Comparison of ENCODE assay signal across 1 cellular context in genomic region chr14:99682809-99683618, GRCh38.
A peak's percentile ranks its signal among the peaks of the same experiment; 100 is the strongest.
TF ChIP-seq lines count a peak whose summit lies in the region.

No MANE protein-coding gene starts in this region.

TF ChIP-seq in HepG2, 621 proteins besides CTCF, POLR2A, EP300 and RAD21 (continued from another document and continues in another):
- TF ChIP-seq ZNF318 (CRISPR knock-in tag; IDR thresholded peaks at IDR 0.05) (no peak), HNRNPL (IDR thresholded peaks at IDR 0.05; ENCODE audit: low read depth, low read length) (0 out of 2 replicates have a peak, but pooled peaks have one; percentile 39), ZNF446 (CRISPR knock-in tag; IDR thresholded peaks at IDR 0.05) (no peak), NFRKB (IDR thresholded peaks at IDR 0.05) (no peak), SAFB2 (CRISPR knock-in tag; IDR thresholded peaks at IDR 0.05; ENCODE audit: borderline replicate concordance, low read depth) (no peak), ZNF619 (CRISPR knock-in tag; IDR thresholded peaks at IDR 0.05) (no peak), KAT2B (IDR thresholded peaks at IDR 0.05; ENCODE audit: borderline replicate concordance, low read depth, low read length) (no peak), GLI4 (CRISPR knock-in tag; IDR thresholded peaks at IDR 0.05; ENCODE audit: borderline replicate concordance) (no peak), ZNF720 (CRISPR knock-in tag; IDR thresholded peaks at IDR 0.05) (no peak), STAG1 (CRISPR knock-in tag; IDR thresholded peaks at IDR 0.05) (peak; percentile 78), THYN1 (CRISPR knock-in tag; IDR thresholded peaks at IDR 0.05; ENCODE audit: borderline replicate concordance, low read depth) (no peak), MZF1 (CRISPR knock-in tag; IDR thresholded peaks at IDR 0.05; ENCODE audit: borderline replicate concordance) (no peak), TMF1 (CRISPR knock-in tag; IDR thresholded peaks at IDR 0.05; ENCODE audit: low read depth) (0 out of 2 replicates have a peak, but pooled peaks have one; percentile 17), HNRNPLL (IDR thresholded peaks at IDR 0.05; ENCODE audit: low read depth, low read length, poor library complexity, severe bottlenecking) (peak; percentile 30), ZFP37 (CRISPR knock-in tag; IDR thresholded peaks at IDR 0.05; ENCODE audit: borderline replicate concordance) (no peak), FOXM1 (CRISPR knock-in tag; IDR thresholded peaks at IDR 0.05) (no peak), ZNF746 (CRISPR knock-in tag; IDR thresholded peaks at IDR 0.05) (no peak), ZNF747 (CRISPR knock-in tag; IDR thresholded peaks at IDR 0.05; ENCODE audit: borderline replicate concordance) (no peak), SNAPC5 (CRISPR knock-in tag; IDR thresholded peaks at IDR 0.05; ENCODE audit: borderline replicate concordance) (no peak), MATR3 (CRISPR knock-in tag; IDR thresholded peaks at IDR 0.05) (no peak), ZNF260 (CRISPR knock-in tag; IDR thresholded peaks at IDR 0.05; ENCODE audit: borderline replicate concordance, low read depth) (no peak), ZNF768 (CRISPR knock-in tag; IDR thresholded peaks at IDR 0.05) (peak; percentile 35; the same call in 1 of the 2 replicates), ZNF33A (CRISPR knock-in tag; IDR thresholded peaks at IDR 0.05; ENCODE audit: borderline replicate concordance) (no peak), RBAK (CRISPR knock-in tag; IDR thresholded peaks at IDR 0.05) (no peak), NR3C1 (CRISPR knock-in tag; IDR thresholded peaks at IDR 0.05) (no peak), ZNF20 (CRISPR knock-in tag; IDR thresholded peaks at IDR 0.05) (no peak), POLR2AphosphoS2 (IDR thresholded peaks at IDR 0.05; ENCODE audit: low read depth, low read length) (no peak), U2AF2 (IDR thresholded peaks at IDR 0.05; ENCODE audit: low read depth, low read length) (no peak), NFIB (CRISPR knock-in tag; IDR thresholded peaks at IDR 0.05; ENCODE audit: borderline replicate concordance) (no peak), JUNB (CRISPR knock-in tag; IDR thresholded peaks at IDR 0.05; ENCODE audit: borderline replicate concordance) (no peak), ZNF337 (CRISPR knock-in tag; IDR thresholded peaks at IDR 0.05; ENCODE audit: borderline replicate concordance, low read depth) (no peak), KDM5B (CRISPR knock-in tag; IDR thresholded peaks at IDR 0.05; ENCODE audit: borderline replicate concordance) (no peak; the same call in 1 of the 2 replicates), CHCHD3 (CRISPR knock-in tag; IDR thresholded peaks at IDR 0.05) (0 out of 2 replicates have a peak, but pooled peaks have one; percentile 38), ZMAT3 (CRISPR knock-in tag; conservative IDR thresholded peaks at IDR 0.05) (peak; percentile 59; the same call in 1 of the 2 replicates), IRF2 (CRISPR knock-in tag; IDR thresholded peaks at IDR 0.05) (no peak)
- TF ChIP-seq, protein P1, sequence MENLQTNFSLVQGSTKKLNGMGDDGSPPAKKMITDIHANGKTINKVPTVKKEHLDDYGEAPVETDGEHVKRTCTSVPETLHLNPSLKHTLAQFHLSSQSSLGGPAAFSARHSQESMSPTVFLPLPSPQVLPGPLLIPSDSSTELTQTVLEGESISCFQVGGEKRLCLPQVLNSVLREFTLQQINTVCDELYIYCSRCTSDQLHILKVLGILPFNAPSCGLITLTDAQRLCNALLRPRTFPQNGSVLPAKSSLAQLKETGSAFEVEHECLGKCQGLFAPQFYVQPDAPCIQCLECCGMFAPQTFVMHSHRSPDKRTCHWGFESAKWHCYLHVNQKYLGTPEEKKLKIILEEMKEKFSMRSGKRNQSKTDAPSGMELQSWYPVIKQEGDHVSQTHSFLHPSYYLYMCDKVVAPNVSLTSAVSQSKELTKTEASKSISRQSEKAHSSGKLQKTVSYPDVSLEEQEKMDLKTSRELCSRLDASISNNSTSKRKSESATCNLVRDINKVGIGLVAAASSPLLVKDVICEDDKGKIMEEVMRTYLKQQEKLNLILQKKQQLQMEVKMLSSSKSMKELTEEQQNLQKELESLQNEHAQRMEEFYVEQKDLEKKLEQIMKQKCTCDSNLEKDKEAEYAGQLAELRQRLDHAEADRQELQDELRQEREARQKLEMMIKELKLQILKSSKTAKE (CRISPR knock-in tag; IDR thresholded peaks at IDR 0.05; ENCODE audit: borderline replicate concordance), result no peak
- TF ChIP-seq, protein P2, sequence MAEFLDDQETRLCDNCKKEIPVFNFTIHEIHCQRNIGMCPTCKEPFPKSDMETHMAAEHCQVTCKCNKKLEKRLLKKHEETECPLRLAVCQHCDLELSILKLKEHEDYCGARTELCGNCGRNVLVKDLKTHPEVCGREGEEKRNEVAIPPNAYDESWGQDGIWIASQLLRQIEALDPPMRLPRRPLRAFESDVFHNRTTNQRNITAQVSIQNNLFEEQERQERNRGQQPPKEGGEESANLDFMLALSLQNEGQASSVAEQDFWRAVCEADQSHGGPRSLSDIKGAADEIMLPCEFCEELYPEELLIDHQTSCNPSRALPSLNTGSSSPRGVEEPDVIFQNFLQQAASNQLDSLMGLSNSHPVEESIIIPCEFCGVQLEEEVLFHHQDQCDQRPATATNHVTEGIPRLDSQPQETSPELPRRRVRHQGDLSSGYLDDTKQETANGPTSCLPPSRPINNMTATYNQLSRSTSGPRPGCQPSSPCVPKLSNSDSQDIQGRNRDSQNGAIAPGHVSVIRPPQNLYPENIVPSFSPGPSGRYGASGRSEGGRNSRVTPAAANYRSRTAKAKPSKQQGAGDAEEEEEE (CRISPR knock-in tag; IDR thresholded peaks at IDR 0.05; ENCODE audit: borderline replicate concordance), result no peak
- TF ChIP-seq, protein P3, sequence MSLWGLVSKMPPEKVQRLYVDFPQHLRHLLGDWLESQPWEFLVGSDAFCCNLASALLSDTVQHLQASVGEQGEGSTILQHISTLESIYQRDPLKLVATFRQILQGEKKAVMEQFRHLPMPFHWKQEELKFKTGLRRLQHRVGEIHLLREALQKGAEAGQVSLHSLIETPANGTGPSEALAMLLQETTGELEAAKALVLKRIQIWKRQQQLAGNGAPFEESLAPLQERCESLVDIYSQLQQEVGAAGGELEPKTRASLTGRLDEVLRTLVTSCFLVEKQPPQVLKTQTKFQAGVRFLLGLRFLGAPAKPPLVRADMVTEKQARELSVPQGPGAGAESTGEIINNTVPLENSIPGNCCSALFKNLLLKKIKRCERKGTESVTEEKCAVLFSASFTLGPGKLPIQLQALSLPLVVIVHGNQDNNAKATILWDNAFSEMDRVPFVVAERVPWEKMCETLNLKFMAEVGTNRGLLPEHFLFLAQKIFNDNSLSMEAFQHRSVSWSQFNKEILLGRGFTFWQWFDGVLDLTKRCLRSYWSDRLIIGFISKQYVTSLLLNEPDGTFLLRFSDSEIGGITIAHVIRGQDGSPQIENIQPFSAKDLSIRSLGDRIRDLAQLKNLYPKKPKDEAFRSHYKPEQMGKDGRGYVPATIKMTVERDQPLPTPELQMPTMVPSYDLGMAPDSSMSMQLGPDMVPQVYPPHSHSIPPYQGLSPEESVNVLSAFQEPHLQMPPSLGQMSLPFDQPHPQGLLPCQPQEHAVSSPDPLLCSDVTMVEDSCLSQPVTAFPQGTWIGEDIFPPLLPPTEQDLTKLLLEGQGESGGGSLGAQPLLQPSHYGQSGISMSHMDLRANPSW (CRISPR knock-in tag; IDR thresholded peaks at IDR 0.05; ENCODE audit: borderline replicate concordance), result no peak
- TF ChIP-seq, protein P4, sequence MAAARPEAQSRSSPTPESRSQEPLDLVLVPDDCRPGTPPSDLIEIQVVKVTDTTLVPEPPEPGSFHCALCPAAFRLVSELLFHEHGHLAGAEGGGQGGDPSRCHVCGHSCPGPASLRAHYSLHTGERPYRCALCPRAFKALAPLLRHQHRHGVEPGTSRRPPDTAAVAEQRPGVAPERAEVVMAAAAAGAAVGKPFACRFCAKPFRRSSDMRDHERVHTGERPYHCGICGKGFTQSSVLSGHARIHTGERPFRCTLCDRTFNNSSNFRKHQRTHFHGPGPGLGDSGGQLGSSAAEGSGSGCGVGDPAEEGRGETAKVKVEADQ (CRISPR knock-in tag; IDR thresholded peaks at IDR 0.05; ENCODE audit: borderline replicate concordance), result no peak
- TF ChIP-seq, protein P5, sequence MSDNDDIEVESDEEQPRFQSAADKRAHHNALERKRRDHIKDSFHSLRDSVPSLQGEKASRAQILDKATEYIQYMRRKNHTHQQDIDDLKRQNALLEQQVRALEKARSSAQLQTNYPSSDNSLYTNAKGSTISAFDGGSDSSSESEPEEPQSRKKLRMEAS (IDR thresholded peaks at IDR 0.05), result 0 out of 2 replicates have a peak, but pooled peaks have one; percentile 42
- TF ChIP-seq, protein P6, sequence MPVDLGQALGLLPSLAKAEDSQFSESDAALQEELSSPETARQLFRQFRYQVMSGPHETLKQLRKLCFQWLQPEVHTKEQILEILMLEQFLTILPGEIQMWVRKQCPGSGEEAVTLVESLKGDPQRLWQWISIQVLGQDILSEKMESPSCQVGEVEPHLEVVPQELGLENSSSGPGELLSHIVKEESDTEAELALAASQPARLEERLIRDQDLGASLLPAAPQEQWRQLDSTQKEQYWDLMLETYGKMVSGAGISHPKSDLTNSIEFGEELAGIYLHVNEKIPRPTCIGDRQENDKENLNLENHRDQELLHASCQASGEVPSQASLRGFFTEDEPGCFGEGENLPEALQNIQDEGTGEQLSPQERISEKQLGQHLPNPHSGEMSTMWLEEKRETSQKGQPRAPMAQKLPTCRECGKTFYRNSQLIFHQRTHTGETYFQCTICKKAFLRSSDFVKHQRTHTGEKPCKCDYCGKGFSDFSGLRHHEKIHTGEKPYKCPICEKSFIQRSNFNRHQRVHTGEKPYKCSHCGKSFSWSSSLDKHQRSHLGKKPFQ (CRISPR knock-in tag; IDR thresholded peaks at IDR 0.05; ENCODE audit: insufficient replicate concordance), result no peak
- TF ChIP-seq, protein P7, sequence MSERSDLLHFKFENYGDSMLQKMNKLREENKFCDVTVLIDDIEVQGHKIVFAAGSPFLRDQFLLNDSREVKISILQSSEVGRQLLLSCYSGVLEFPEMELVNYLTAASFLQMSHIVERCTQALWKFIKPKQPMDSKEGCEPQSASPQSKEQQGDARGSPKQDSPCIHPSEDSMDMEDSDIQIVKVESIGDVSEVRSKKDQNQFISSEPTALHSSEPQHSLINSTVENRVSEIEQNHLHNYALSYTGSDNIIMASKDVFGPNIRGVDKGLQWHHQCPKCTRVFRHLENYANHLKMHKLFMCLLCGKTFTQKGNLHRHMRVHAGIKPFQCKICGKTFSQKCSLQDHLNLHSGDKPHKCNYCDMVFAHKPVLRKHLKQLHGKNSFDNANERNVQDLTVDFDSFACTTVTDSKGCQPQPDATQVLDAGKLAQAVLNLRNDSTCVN (CRISPR knock-in tag; IDR thresholded peaks at IDR 0.05; ENCODE audit: borderline replicate concordance), result 0 out of 2 replicates have a peak, but pooled peaks have one; percentile 25
- TF ChIP-seq, protein P8, sequence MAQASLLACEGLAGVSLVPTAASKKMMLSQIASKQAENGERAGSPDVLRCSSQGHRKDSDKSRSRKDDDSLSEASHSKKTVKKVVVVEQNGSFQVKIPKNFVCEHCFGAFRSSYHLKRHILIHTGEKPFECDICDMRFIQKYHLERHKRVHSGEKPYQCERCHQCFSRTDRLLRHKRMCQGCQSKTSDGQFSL (CRISPR knock-in tag; IDR thresholded peaks at IDR 0.05), result no peak
